Comparison of ENCODE assay signal across 32 cellular contexts in the genomic region with DNA sequence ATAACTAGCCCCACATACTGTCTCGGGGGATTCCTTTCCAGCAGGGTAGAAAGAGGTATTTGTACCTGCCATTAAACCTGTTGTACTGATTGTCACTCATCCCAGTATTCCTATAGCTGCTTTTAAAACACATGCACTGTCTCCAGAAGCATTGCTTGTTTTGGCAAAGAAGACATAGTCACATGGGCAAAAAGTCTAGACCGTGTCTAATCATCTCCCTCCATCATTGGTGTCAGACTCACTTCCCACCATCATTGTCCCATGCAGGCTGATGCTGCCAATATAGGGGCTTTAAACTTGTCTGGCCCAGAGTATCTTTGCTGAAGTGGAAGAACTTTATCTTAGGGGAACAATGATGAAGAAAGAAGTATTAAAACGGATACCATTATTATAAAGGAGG.
"Had no signal": no experiment of that assay in that cellular context is flagged by ENCODE, and none has a peak within 500 bp of the region (broad histone marks: within the 10 kb centered on the region; RNA-seq: fewer than 3 reads in every experiment).

No MANE protein-coding gene starts in this region.

- H3K79me2 ChIP-seq: parathyroid adenoma had no signal

- H3K4me3 Mint-ChIP-seq: immature natural killer cell; memory B cell; natural killer cell; neural crest cell; stimulated activated effector memory CD8-positive, alpha-beta T cell treated with anti-CD3 and anti-CD28 coated beads, Interleukin-12 subunit alpha, Interleukin-12 subunit beta, amount 100 ng/mL, for 72 hours had no signal

- H3K27me3 ChIP-seq: dorsolateral prefrontal cortex, neutrophil, right atrium auricular region, stomach, thyroid gland, vagina had no signal

- H3K9me3 ChIP-seq: left ventricle myocardium inferior, lower lobe of right lung, neutrophil, prostate gland, right atrium auricular region, stomach, thyroid gland, vagina had no signal

- H3K27ac Mint-ChIP-seq: immature natural killer cell; memory B cell; natural killer cell; stimulated activated effector memory CD8-positive, alpha-beta T cell treated with anti-CD3 and anti-CD28 coated beads, Interleukin-12 subunit alpha, Interleukin-12 subunit beta, amount 100 ng/mL, for 72 hours had no signal

- FAIRE-seq: colon had no signal

- ATAC-seq: esophagus mucosa; left colon; lower lobe of right lung; natural killer cell; sciatic nerve; stimulated activated effector memory CD8-positive, alpha-beta T cell treated with anti-CD3 and anti-CD28 coated beads, Interleukin-12 subunit alpha, Interleukin-12 subunit beta, amount 100 ng/mL, for 72 hours had no signal

- H3K36me3 ChIP-seq: prostate gland had no signal

- H3K4me1 ChIP-seq: lower lobe of right lung, parathyroid adenoma, prostate gland, right atrium auricular region, stomach, thyroid gland, vagina had no signal

- H3K4me1 Mint-ChIP-seq: immature natural killer cell; memory B cell; natural killer cell; stimulated activated effector memory CD8-positive, alpha-beta T cell treated with anti-CD3 and anti-CD28 coated beads, Interleukin-12 subunit alpha, Interleukin-12 subunit beta, amount 100 ng/mL, for 72 hours had no signal

- H3K4me3 ChIP-seq: dorsolateral prefrontal cortex, left ventricle myocardium inferior, lower lobe of right lung, prostate gland, right atrium auricular region, smooth muscle cell, stomach, thyroid gland, vagina had no signal

- H3K27me3 Mint-ChIP-seq: memory B cell had no signal

- DNase-seq: dorsolateral prefrontal cortex; effector CD4-positive, alpha-beta T cell; foreskin fibroblast; glutamatergic neuron; hypothalamus; immature natural killer cell; islet precursor cell; kidney glomerular epithelial cell; left colon; left ventricle myocardium inferior; lower lobe of right lung; natural killer cell; stimulated activated CD4-positive, alpha-beta T cell treated with anti-CD3 and anti-CD28 coated beads, Interleukin-12 subunit alpha, Interleukin-12 subunit beta, amount 100 ng/mL, for 4 hours; stimulated activated CD4-positive, alpha-beta T cell treated with anti-CD3 and anti-CD28 coated beads, Interleukin-2, amount 100 ng/mL, for 24 hours; stimulated activated CD4-positive, alpha-beta T cell treated with anti-CD3 and anti-CD28 coated beads, Interleukin-4, amount 100 ng/mL, for 24 hours; stimulated activated naive CD4-positive, alpha-beta T cell treated with Interleukin-2 at 50 U/mL for 16 hours; stomach; thyroid gland; trophoblast cell had no signal

- H3K9me3 Mint-ChIP-seq: immature natural killer cell; memory B cell; natural killer cell; neural crest cell; stimulated activated effector memory CD8-positive, alpha-beta T cell treated with anti-CD3 and anti-CD28 coated beads, Interleukin-12 subunit alpha, Interleukin-12 subunit beta, amount 100 ng/mL, for 72 hours had no signal

- H3K27ac ChIP-seq: dorsolateral prefrontal cortex, epithelial cell of prostate, left ventricle myocardium inferior, lower lobe of right lung, neutrophil, parathyroid adenoma, prostate gland, right atrium auricular region, stomach, thyroid gland, vagina had no signal

- H3K4me2 ChIP-seq: smooth muscle cell had no signal

- H3K9ac ChIP-seq: parathyroid adenoma had no signal

- H2AFZ ChIP-seq: parathyroid adenoma had no signal
